In genomic region chr15:43589779-43590466, GRCh38 we compare ENCODE assay signal across 8 cellular contexts. TPM values are rescaled to one million over a fixed set of nuclear protein-coding genes. Genes with fewer than 3 reads are reported as not detected.
DNase-seq lines count a peak whose midpoint lies in the region; ATAC-seq and TF ChIP-seq lines count a peak whose summit lies in the region.
"Not testable (repeated sequence)": the region's sequence is repeated elsewhere in the genome, so short reads cannot be mapped to it uniquely, and the experiment has no call there.

TSS of gene PPIP5K1 (minus strand) at chr15:43590208. CDS start at chr15:43584504, 5,704 bp downstream.

- in situ Hi-C loops in gastrocnemius medialis (cut with MboI; ENCODE audit: low sequenced_read_pairs in 4 of 4), result not testable (repeated sequence)

- not testable (repeated sequence) for H3K9me3 ChIP-seq in CD4-positive, CD25-positive, alpha-beta regulatory T cell (ENCODE audit: control insufficient read depth in 2 of 2, low read length in 2 of 2); colonic mucosa; gastrocnemius medialis

- not testable (repeated sequence) for H3K4me3 Mint-ChIP-seq in CD4-positive, CD25-positive, alpha-beta regulatory T cell; WTC11

- H3K4me1 ChIP-seq in CD4-positive, CD25-positive, alpha-beta regulatory T cell (ENCODE audit: control insufficient read depth, insufficient read depth, low read length, poor library complexity, severe bottlenecking); colonic mucosa; gastrocnemius medialis: not testable (repeated sequence)

- not testable (repeated sequence) for H3K9me3 Mint-ChIP-seq in CD4-positive, CD25-positive, alpha-beta regulatory T cell; WTC11

- TF ChIP-seq CTCF in WTC11 (IDR thresholded peaks at IDR 0.05); colonic mucosa (IDR thresholded peaks at IDR 0.05); gastrocnemius medialis (IDR thresholded peaks at IDR 0.05 in 4 of 5, conservative IDR thresholded peaks at IDR 0.05 in 1 of 5): not testable (repeated sequence)

- CTCF ChIA-PET in WTC11 (lab: Charles Lee), result not testable (repeated sequence)

- not testable (repeated sequence) for H3K27ac ChIP-seq in CD4-positive, CD25-positive, alpha-beta regulatory T cell (ENCODE audit: insufficient read depth, low read length, poor library complexity, severe bottlenecking); colonic mucosa; gastrocnemius medialis

- DNase-seq in CD4-positive, CD25-positive, alpha-beta regulatory T cell; WTC11 (ENCODE audit: low spot score); colonic mucosa; left colon; gastrocnemius medialis: not testable (repeated sequence)

- not testable (repeated sequence) for H3K36me3 ChIP-seq in CD4-positive, CD25-positive, alpha-beta regulatory T cell (ENCODE audit: control insufficient read depth, insufficient read depth, low read length); colonic mucosa; gastrocnemius medialis

- peak; percentile 98 to 99 for ATAC-seq in CD4-positive, CD25-positive, alpha-beta regulatory T cell (ENCODE audit: low read depth in 2 of 2)
- ATAC-seq in GM19328 (IDR thresholded peaks at IDR 0.05; ENCODE audit: unreplicated experiment), result peak; percentile 93
- peak; percentile 90 for ATAC-seq in HG02623 (IDR thresholded peaks at IDR 0.05; ENCODE audit: unreplicated experiment)
- peak; percentile 95 for ATAC-seq in HG03442 (IDR thresholded peaks at IDR 0.05; ENCODE audit: unreplicated experiment)
- ATAC-seq in WTC11, result peak; percentile 69
- ATAC-seq in left colon, result peak; percentile 72
- ATAC-seq in gastrocnemius medialis, result peak; percentile 99

- intact Hi-C loops in colonic mucosa (cut with DNase I); left colon (cut with DNase I, micrococcal nuclease); gastrocnemius medialis (cut with DNase I; ENCODE audit: low total_unique reads): not testable (repeated sequence)

- H3K4me1 Mint-ChIP-seq in CD4-positive, CD25-positive, alpha-beta regulatory T cell; WTC11: not testable (repeated sequence)

- POLR2A ChIA-PET in WTC11 (lab: Charles Lee), result not testable (repeated sequence)

- not testable (repeated sequence) for H3K27me3 Mint-ChIP-seq in CD4-positive, CD25-positive, alpha-beta regulatory T cell; WTC11 (ENCODE audit: low read depth)

- not testable (repeated sequence) for H3K36me3 Mint-ChIP-seq in CD4-positive, CD25-positive, alpha-beta regulatory T cell; WTC11

- TF ChIP-seq POLR2A in gastrocnemius medialis (IDR thresholded peaks at IDR 0.05), result not testable (repeated sequence)

- H3K27me3 ChIP-seq in CD4-positive, CD25-positive, alpha-beta regulatory T cell (ENCODE audit: control insufficient read depth, insufficient read depth, low read length); colonic mucosa; gastrocnemius medialis: not testable (repeated sequence)

- not testable (repeated sequence) for H3K9ac ChIP-seq in colonic mucosa (ENCODE audit: low read depth in 2 of 2, low read length in 2 of 2)

- not testable (repeated sequence) for H3K4me3 ChIP-seq in CD4-positive, CD25-positive, alpha-beta regulatory T cell (ENCODE audit: low read depth, low read length); colonic mucosa; gastrocnemius medialis

- not testable (repeated sequence) for H3K27ac Mint-ChIP-seq in CD4-positive, CD25-positive, alpha-beta regulatory T cell; WTC11

RNA-seq across cellular contexts. Expression of gene PPIP5K1, which starts in this region (rescaled TPM):
- total RNA-seq in CD4-positive, CD25-positive, alpha-beta regulatory T cell, result 34.0 TPM
- 1 to 10 TPM; 4.3 to 7.1 (median 5.7) TPM for polyA plus RNA-seq in CD4-positive, CD25-positive, alpha-beta regulatory T cell
- total RNA-seq in WTC11 (2021) (34.4 to 41.7 TPM (median 41.3 TPM) in 3 replicates), colonic mucosa (100 to 1,000 TPM in 1 of 2 donors, 10 to 100 TPM in 1; 62.5 to 116 TPM), left colon (100 to 1,000 TPM in 1 of 2 donors, 10 to 100 TPM in 1; 91.1 to 139 TPM), gastrocnemius medialis (10 to 100 TPM; 14.4 to 41.2 (median 16.6) TPM)
